In genomic region chr4:188665466-188665865, GRCh38 we compare ENCODE assay signal across 28 cellular contexts.
A peak's percentile ranks its signal among the peaks of the same experiment; 100 is the strongest.
DNase-seq lines count a peak whose midpoint lies in the region; ATAC-seq and TF ChIP-seq lines count a peak whose summit lies in the region.
"Had no signal": no experiment of that assay in that cellular context is flagged by ENCODE, and none has a peak within 500 bp of the region (broad histone marks: within the 10 kb centered on the region; RNA-seq: fewer than 3 reads in every experiment).

No MANE protein-coding gene starts in this region.

- peak overlapping the region; percentile 24 for H2AFZ ChIP-seq in osteoblast (ENCODE audit: low read length)

- H3K9me3 ChIP-seq in adipocyte (ENCODE audit: control insufficient read depth, low read length) = peaks cover 5% of the 10 kb centered on the region
- H3K9me3 ChIP-seq in osteoblast (ENCODE audit: low read depth, low read length) = no peaks in the 10 kb centered on the region
- H3K9me3 ChIP-seq in right atrium auricular region = peaks cover 0 to 11% of the 10 kb centered on the region in 2 donors
- H3K9me3 ChIP-seq: lower lobe of right lung, MG63, psoas muscle had no signal

- no peaks in the 10 kb centered on the region for H4K20me1 ChIP-seq in osteoblast (ENCODE audit: insufficient read depth, low read length)

- H3K36me3 ChIP-seq in adipocyte (ENCODE audit: control insufficient read depth, insufficient read depth, low read length, severe bottlenecking) = no peaks in the 10 kb centered on the region
- no peaks in the 10 kb centered on the region for H3K36me3 ChIP-seq in osteoblast (ENCODE audit: insufficient read depth, low read length)
- no peaks in the 10 kb centered on the region for H3K36me3 ChIP-seq in right atrium auricular region
- H3K36me3 ChIP-seq: lower lobe of right lung, MG63, tibial artery had no signal

- TF ChIP-seq CTCF in osteoblast (IDR thresholded peaks at IDR 0.05; ENCODE audit: extremely low read depth, low read depth, low read length) (no peak), right atrium auricular region (IDR thresholded peaks at IDR 0.05) (no peak)

- no peak overlapping the region for H3K4me2 ChIP-seq in osteoblast (ENCODE audit: insufficient read depth, low read length)

- H3K27me3 ChIP-seq in adipocyte (replicated peaks; ENCODE audit: control insufficient read depth, insufficient read depth, low read length) (no peaks in the 10 kb centered on the region), osteoblast (ENCODE audit: insufficient read depth, low read length) (no peaks in the 10 kb centered on the region), right atrium auricular region (no peaks in the 10 kb centered on the region)
- H3K27me3 ChIP-seq: MG63, tibial artery had no signal

- H3K4me1 ChIP-seq in adipocyte (ENCODE audit: control insufficient read depth, insufficient read depth, low read length) (peaks cover 27% of the 10 kb centered on the region), osteoblast (ENCODE audit: insufficient read depth, low read length) (no peaks in the 10 kb centered on the region), right atrium auricular region (no peaks in the 10 kb centered on the region)
- H3K4me1 ChIP-seq: lower lobe of right lung, psoas muscle, tibial artery had no signal

- H3K9ac ChIP-seq in adipocyte (ENCODE audit: low read length) = peak overlapping the region; percentile 32

- H3K79me2 ChIP-seq in osteoblast (ENCODE audit: insufficient read depth, low read length) = no peaks in the 10 kb centered on the region

- H3K27ac ChIP-seq in osteoblast (ENCODE audit: low read depth, low read length) (no peak overlapping the region), right atrium auricular region (no peak overlapping the region)
- H3K27ac ChIP-seq: lower lobe of right lung, psoas muscle, tibial artery had no signal

- ATAC-seq in HG03520 (IDR thresholded peaks at IDR 0.05; ENCODE audit: unreplicated experiment) = no peak
- ATAC-seq: psoas muscle; stimulated activated naive CD8-positive, alpha-beta T cell treated with anti-CD3 and anti-CD28 coated beads, Interleukin-15, Interleukin-2, amounts not matched to agents 100 U/mL and 50 U/mL, for 24 hours had no signal

- DNase-seq in ELF-1 (ENCODE audit: low read depth, low spot score) (peak; percentile 10), adipocyte (ENCODE audit: low read depth) (no peak), globus pallidus (ENCODE audit: low spot score) (peak; percentile 57), osteoblast (ENCODE audit: insufficient read length, low spot score, missing footprints) (no peak), right atrium auricular region (ENCODE audit: low spot score) (no peak), NCI-H748 (lab: John Stamatoyannopoulos, UW; ENCODE audit: unreplicated experiment) (no peak), GOT3 (lab: John Stamatoyannopoulos, UW) (no peak)
- DNase-seq: activated CD4-positive, alpha-beta T cell treated with anti-CD3 and anti-CD28 coated beads for 48 hours; activated effector memory CD4-positive, alpha-beta T cell treated with anti-CD3 and anti-CD28 coated beads, Interleukin-2, amount 50 U/mL, for 16 hours; activated T-cell treated with anti-CD3 and anti-CD28 coated beads, Interleukin-2, amount 50 U/mL, for 1 hour; AML-193; CD4-positive, alpha-beta memory T cell; cerebellar nuclear complex; DMS 273 treated with DMSO at 0.1 percent for 48 hours; EL; H9; KBM-7; kidney; lower lobe of right lung; MG63; NCI-H1417 treated with DMSO at 0.1 percent for 48 hours; NCI-H524; NK-92 treated with Interleukin-12 subunit alpha and Interleukin-12 subunit beta, amount 100 ng/mL, for 24 hours; psoas muscle; Right ventricle myocardium superior; stimulated activated naive CD8-positive, alpha-beta T cell treated with anti-CD3 and anti-CD28 coated beads, Interleukin-15, Interleukin-2, amounts not matched to agents 100 U/mL and 50 U/mL, for 24 hours; tibial artery had no signal

- peak overlapping the region; percentile 48 for H3K4me3 ChIP-seq in adipocyte (ENCODE audit: low read length)
- H3K4me3 ChIP-seq in osteoblast (ENCODE audit: insufficient read depth, low read length) = no peak overlapping the region
- H3K4me3 ChIP-seq in right atrium auricular region = no peak overlapping the region
- H3K4me3 ChIP-seq: lower lobe of right lung, MG63, psoas muscle, tibial artery had no signal

Comparison
In these comparisons a context has a peak if more than half of its experiments do, and no peak if none do; other contexts are left out.
1. DNase-seq: peak in ELF-1 (single experiment) and globus pallidus (single experiment); none in adipocyte (single experiment), osteoblast (single experiment), right atrium auricular region (single experiment), NCI-H748 (single experiment) and GOT3 (single experiment).